Comparison of ENCODE assay signal across 8 cellular contexts in genomic region chr4:80184791-80185756, GRCh38. TPM values are rescaled to one million over a fixed set of nuclear protein-coding genes. Genes with fewer than 3 reads are reported as not detected.
DNase-seq lines count a peak whose midpoint lies in the region; ATAC-seq and TF ChIP-seq lines count a peak whose summit lies in the region.

No MANE protein-coding gene starts in this region.

- H3K27ac Mint-ChIP-seq in activated CD8-positive, alpha-beta memory T cell treated with anti-CD3 and anti-CD28 coated beads, Interleukin-2, amount 10 ng/mL, durations not matched to agents 7 days and 5 days, result peak overlapping the region; percentile 87
- H3K27ac Mint-ChIP-seq in T-cell, result peak overlapping the region; percentile 99

- POLR2A ChIA-PET in T-cell (lab: Charles Lee), result interaction anchor here (0.7 to 1.4 kb wide), 6 partner anchors 13 to 113 kb away, joined by 3 to 8 read pairs (median 3); no protein-coding TSS in a partner anchor

- in situ Hi-C loops in KBM-7 (cut with MboI; ENCODE audit: low pct_unique_long_range_greater_than_20kb, low sequenced_read_pairs), result loop anchor here (25.0 kb wide), 1 partner anchor 1223 kb away; no protein-coding TSS in a partner anchor

- DNase-seq in activated CD8-positive, alpha-beta memory T cell treated with anti-CD3 and anti-CD28 coated beads, Interleukin-2, amount 10 ng/mL, durations not matched to agents 7 days and 5 days, result peak; percentile 66
- DNase-seq in activated CD8-positive, alpha-beta memory T cell treated with anti-CD3 and anti-CD28 coated beads, Interleukin-2, amount 50 U/mL, for 4 hours, result no peak
- DNase-seq in T-cell, result peak in 1 of 34 experiments; percentile 26
- DNase-seq in foreskin fibroblast, result peak in 1 of 2 donors; percentile 73
- DNase-seq in retinal pigment epithelial cell (ENCODE audit: low read depth), result no peak
- no peak for DNase-seq in KBM-7
- DNase-seq in SHP77 (lab: John Stamatoyannopoulos, UW), result no peak
- no peak for DNase-seq in kidney tubule cell (ENCODE audit: low spot score)

- H3K36me3 Mint-ChIP-seq in activated CD8-positive, alpha-beta memory T cell treated with anti-CD3 and anti-CD28 coated beads, Interleukin-2, amount 10 ng/mL, durations not matched to agents 7 days and 5 days, result peaks cover 30% of the 10 kb centered on the region
- H3K36me3 Mint-ChIP-seq in T-cell, result peaks cover 4% of the 10 kb centered on the region

- no peak for TF ChIP-seq CTCF in foreskin fibroblast (IDR thresholded peaks at IDR 0.05; ENCODE audit: low read depth, low read length)
- no peak for TF ChIP-seq CTCF in retinal pigment epithelial cell (conservative IDR thresholded peaks at IDR 0.05; ENCODE audit: low read depth, low read length)

- H3K27me3 Mint-ChIP-seq in activated CD8-positive, alpha-beta memory T cell treated with anti-CD3 and anti-CD28 coated beads, Interleukin-2, amount 10 ng/mL, durations not matched to agents 7 days and 5 days, result peaks cover 12% of the 10 kb centered on the region
- peaks cover 0 to 3% of the 10 kb centered on the region in 2 donors for H3K27me3 Mint-ChIP-seq in T-cell

- peak; percentile 1 for ATAC-seq in activated CD8-positive, alpha-beta memory T cell treated with anti-CD3 and anti-CD28 coated beads, Interleukin-2, amount 10 ng/mL, durations not matched to agents 7 days and 5 days
- peak in 2 of 4 experiments; percentile 1 to 3 for ATAC-seq in T-cell (replicated peaks in 1 of 4)

- peaks cover 2% of the 10 kb centered on the region for H3K9me3 Mint-ChIP-seq in activated CD8-positive, alpha-beta memory T cell treated with anti-CD3 and anti-CD28 coated beads, Interleukin-2, amount 10 ng/mL, durations not matched to agents 7 days and 5 days (ENCODE audit: low read depth)
- H3K9me3 Mint-ChIP-seq in T-cell, result peaks cover 0 to 5% (median 3%) of the 10 kb centered on the region in 3 donors

- CTCF ChIA-PET in activated CD8-positive, alpha-beta memory T cell treated with anti-CD3 and anti-CD28 coated beads, Interleukin-2, amount 10 ng/mL, durations not matched to agents 7 days and 5 days (lab: Charles Lee), result interaction anchor here (0.8 to 8.8 kb wide), 20 partner anchors 9 to 268 kb away, joined by 3 to 135 read pairs (median 4); partner anchors contain the start of genes ANTXR2 and PRDM8
- CTCF ChIA-PET in T-cell (lab: Charles Lee), result interaction anchor here (0.5 to 7.2 kb wide), 22 partner anchors 11 to 205 kb away, joined by 3 to 62 read pairs (median 4); no protein-coding TSS in a partner anchor

- peaks cover 52% of the 10 kb centered on the region for H3K4me1 Mint-ChIP-seq in activated CD8-positive, alpha-beta memory T cell treated with anti-CD3 and anti-CD28 coated beads, Interleukin-2, amount 10 ng/mL, durations not matched to agents 7 days and 5 days
- H3K4me1 Mint-ChIP-seq in T-cell, result peaks cover 53 to 56% (median 54%) of the 10 kb centered on the region in 3 donors

- H3K4me3 ChIP-seq in foreskin fibroblast (ENCODE audit: low read depth in 1 of 2, low read length in 2 of 2) (peak overlapping the region; percentile 80 to 93), retinal pigment epithelial cell (ENCODE audit: low read length) (peak overlapping the region; percentile 69)

- peak overlapping the region; percentile 96 for H3K4me3 Mint-ChIP-seq in activated CD8-positive, alpha-beta memory T cell treated with anti-CD3 and anti-CD28 coated beads, Interleukin-2, amount 10 ng/mL, durations not matched to agents 7 days and 5 days
- peak overlapping the region; percentile 86 to 100 (median 99) for H3K4me3 Mint-ChIP-seq in T-cell

RNA-seq across cellular contexts. Expression of gene PRDM8, which starts 12.2 kb away (rescaled TPM):
- total RNA-seq in activated CD8-positive, alpha-beta memory T cell treated with anti-CD3 and anti-CD28 coated beads, Interleukin-2, amount 10 ng/mL, durations not matched to agents 7 days and 5 days, result 10 to 100 TPM; 21.7 to 32.5 TPM
- 10 to 100 TPM; 10.5 to 18.7 (median 14.1) TPM for total RNA-seq in T-cell
